15 cellular contexts compared by ENCODE assay signal in the genomic region with DNA sequence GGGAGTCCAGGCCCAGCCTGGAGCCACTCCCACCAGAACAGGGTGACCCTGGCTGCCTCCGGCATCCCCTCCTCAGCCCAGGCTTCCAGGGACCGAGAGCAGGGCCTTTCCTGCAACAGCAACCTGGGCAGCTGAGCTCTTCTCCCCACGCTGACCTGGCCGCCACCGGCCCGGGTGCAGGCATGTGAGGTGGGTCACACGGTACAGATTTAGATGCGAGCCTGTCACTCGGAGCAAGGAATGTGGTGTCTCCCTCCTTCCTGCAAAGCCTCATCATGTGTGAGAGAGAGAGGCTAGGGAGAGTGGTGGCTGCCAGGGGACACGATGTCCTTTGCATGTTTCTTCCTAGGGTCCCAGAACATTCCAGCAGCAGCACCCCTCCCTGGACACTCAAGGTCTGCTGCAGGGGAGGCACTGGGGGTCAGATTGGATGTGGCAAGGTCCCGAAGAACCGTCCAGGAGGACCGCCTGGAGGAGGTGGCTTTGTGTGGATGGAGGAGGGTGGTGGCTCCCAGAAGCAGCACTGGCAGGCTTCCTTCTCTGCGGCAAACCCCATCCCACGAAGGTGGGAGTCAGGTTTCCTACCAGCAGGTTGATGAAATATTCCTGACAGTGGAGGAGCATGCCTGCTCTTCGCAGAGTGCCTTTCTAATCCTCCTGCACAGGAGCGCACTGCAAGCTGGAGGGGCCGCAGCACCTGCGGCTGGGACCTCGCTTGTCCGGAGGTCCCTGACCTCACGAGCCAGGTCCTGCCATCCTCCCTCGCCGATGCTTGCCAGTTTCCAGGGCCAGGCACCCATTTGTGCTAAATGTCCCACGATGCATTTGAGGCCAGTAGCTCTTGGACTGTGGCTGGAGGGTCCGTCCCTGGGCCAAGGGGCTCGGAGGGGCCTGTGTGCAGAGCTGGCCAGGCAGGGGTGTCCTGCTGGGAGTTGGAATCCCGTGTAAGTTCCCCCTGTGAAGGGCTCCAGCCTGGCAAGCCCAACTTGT.
DNase-seq lines count a peak whose midpoint lies in the region; ATAC-seq, FAIRE-seq and TF ChIP-seq lines count a peak whose summit lies in the region.
"Had no signal": no experiment of that assay in that cellular context is flagged by ENCODE, and none has a peak within 500 bp of the region (broad histone marks: within the 10 kb centered on the region; RNA-seq: fewer than 3 reads in every experiment).

No MANE protein-coding gene starts in this region.

- H3K79me2 ChIP-seq in H1 (ENCODE audit: control insufficient read depth in 1 of 2, insufficient read depth in 2 of 2, low read length in 2 of 2) (no peaks in the 10 kb centered on the region), HepG2 (ENCODE audit: insufficient read depth, low read length) (no peaks in the 10 kb centered on the region)

- no peak overlapping the region for H3K23ac ChIP-seq in H1 (ENCODE audit: insufficient read length)

- H2BK20ac ChIP-seq in H1 (ENCODE audit: low read length) = no peak overlapping the region

- no peak overlapping the region; the same call in 1 of the 2 replicates for H3K18ac ChIP-seq in H1 (ENCODE audit: extremely low read depth, low read length)

- no peak overlapping the region for H2AK5ac ChIP-seq in H1 (ENCODE audit: low read depth, low read length)

- CTCF ChIA-PET in H1 (lab: Charles Lee; ENCODE audit: partially characterized antibody) = interaction anchor here (0.5 kb wide), 1 partner anchor 648 kb away, joined by 3 read pairs; no protein-coding TSS in a partner anchor
- CTCF ChIA-PET in HepG2 (lab: Yijun Ruan, JAX; ENCODE audit: low intra/inter-chr PET ratio, low total read pairs) = no interaction called here
- CTCF ChIA-PET in HEK293T (lab: Yijun Ruan, JAX) = no interaction called here

- no peak for TF ChIP-seq EP300 in H1 (IDR thresholded peaks at IDR 0.05; ENCODE audit: borderline replicate concordance in 1 of 2, low read depth in 2 of 2, low read length in 2 of 2)
- TF ChIP-seq EP300 in HepG2 (IDR thresholded peaks at IDR 0.05; ENCODE audit: low read depth in 2 of 2, low read length in 2 of 2) = no peak
- no peak for TF ChIP-seq EP300 in HepG2 (CRISPR knock-in tag; IDR thresholded peaks at IDR 0.05; ENCODE audit: borderline replicate concordance)

- no peak overlapping the region for H4K91ac ChIP-seq in H1 (replicated peaks; ENCODE audit: insufficient read length, low read length)

- no peak overlapping the region for H3K4me2 ChIP-seq in H1 (ENCODE audit: insufficient read depth in 1 of 2, low read depth in 2 of 2, low read length in 2 of 2)
- H3K4me2 ChIP-seq in HepG2 (ENCODE audit: low read depth, low read length) = no peak overlapping the region
- H3K4me2 ChIP-seq: GM23338 had no signal

- no peak overlapping the region for H3K14ac ChIP-seq in H1 (ENCODE audit: insufficient read length)

- ATAC-seq in Right ventricle myocardium superior (ENCODE audit: poor library complexity) (peak; percentile 22), HepG2 (no peak), GM21390 (IDR thresholded peaks at IDR 0.05; ENCODE audit: unreplicated experiment) (no peak)
- ATAC-seq: GM23338 had no signal

- H3K9me3 ChIP-seq in H1 (ENCODE audit: insufficient read depth in 2 of 2, low read depth in 1 of 2, low read length in 1 of 2) = no peaks in the 10 kb centered on the region
- no peaks in the 10 kb centered on the region for H3K9me3 ChIP-seq in HepG2 (ENCODE audit: low read length)
- H3K9me3 ChIP-seq in tibial artery = no peaks in the 10 kb centered on the region

- H4K20me1 ChIP-seq in H1 (replicated peaks in 1 of 2; ENCODE audit: control insufficient read depth in 1 of 2, insufficient read depth in 2 of 2, low read length in 2 of 2) (no peaks in the 10 kb centered on the region), HepG2 (ENCODE audit: insufficient read depth, low read length) (no peaks in the 10 kb centered on the region)

- H2AFZ ChIP-seq in H1 (ENCODE audit: low read length) (no peak overlapping the region), HepG2 (ENCODE audit: low read length) (no peak overlapping the region)
- H2AFZ ChIP-seq: GM23338 had no signal

- POLR2A ChIA-PET in H1 (lab: Charles Lee; ENCODE audit: partially characterized antibody) = no interaction called here
- POLR2A ChIA-PET in HepG2 (lab: Yijun Ruan, JAX) = no interaction called here
- POLR2A ChIA-PET in HEK293T (lab: Yijun Ruan, JAX) = no interaction called here

- no peaks in the 10 kb centered on the region for H3K79me1 ChIP-seq in H1 (ENCODE audit: low read depth, low read length)

- H2BK120ac ChIP-seq in H1 (replicated peaks; ENCODE audit: low read depth, low read length) = no peak overlapping the region

- TF ChIP-seq POLR2A in H1 (IDR thresholded peaks at IDR 0.05; ENCODE audit: control extremely low read depth in 1 of 2, low read depth in 2 of 2, low read length in 2 of 2) (no peak), HepG2 (IDR thresholded peaks at IDR 0.05; ENCODE audit: insufficient read depth in 1 of 2, low read depth in 2 of 2, low read length in 2 of 2) (no peak)

- no peak overlapping the region for H3K56ac ChIP-seq in H1 (replicated peaks; ENCODE audit: insufficient read length, low read depth, low read length)

- WGBS in H1 (ENCODE audit: extremely low coverage in 1 of 2, insufficient coverage in 1 of 2, insufficient read length in 1 of 2, insufficient replicate concordance in 2 of 2, low coverage in 1 of 2, low lambda C conversion rate in 2 of 2, missing lambda C conversion rate in 1 of 2), 2 experiments = 94% methylated on average over 24 of the region's 28 CpGs; no CpG with 5 or more reads in 1 of the 2 experiments
- WGBS in HepG2 (ENCODE audit: low lambda C conversion rate) = 77% methylated on average over 14 of the region's 28 CpGs

- H3K27me3 ChIP-seq in H1 (replicated peaks in 1 of 4; ENCODE audit: control insufficient read depth in 3 of 4, extremely low read depth in 1 of 4, insufficient read depth in 3 of 4, low read length in 3 of 4) (no peaks in the 10 kb centered on the region), HepG2 (ENCODE audit: control insufficient read depth in 1 of 2, insufficient read depth in 2 of 2, low read length in 2 of 2) (peaks cover 0 to 3% of the 10 kb centered on the region in 2 experiments; a peak in 2 of 5 replicates), tibial artery (no peaks in the 10 kb centered on the region)

- H2BK15ac ChIP-seq in H1 (ENCODE audit: low read length) = peak overlapping the region; percentile 46; the same call in 1 of the 2 replicates

- no peak for DNase-seq in Right ventricle myocardium superior
- DNase-seq in cardiac septum (ENCODE audit: low spot score) = no peak
- DNase-seq in H1 (ENCODE audit: low read depth in 1 of 2, low spot score in 2 of 2) = no peak
- DNase-seq in HepG2 (ENCODE audit: low spot score) = no peak
- DNase-seq in tibial artery = no peak
- DNase-seq in HEK293T (ENCODE audit: extremely low spot score) = no peak
- DNase-seq: C1 segment of cervical spinal cord; Calu3; CD4-positive, alpha-beta T cell; DMS 273 treated with DMSO at 0.1 percent for 48 hours; H9; HFFc6 had no signal

- no peak overlapping the region for H3K4ac ChIP-seq in H1 (replicated peaks; ENCODE audit: insufficient read length, low read depth, low read length)

- H3K27ac ChIP-seq in H1 (ENCODE audit: low read depth, low read length) = no peak overlapping the region
- no peak overlapping the region for H3K27ac ChIP-seq in HepG2 (ENCODE audit: extremely low read length, insufficient read depth, low read length)
- H3K27ac ChIP-seq in tibial artery = peak overlapping the region; percentile 7 to 90

- H3K4me3 ChIP-seq in H1 (ENCODE audit: extremely low read depth in 1 of 4, insufficient read depth in 2 of 4, low read depth in 3 of 4, low read length in 4 of 4) (no peak overlapping the region), HepG2 (replicated peaks in 1 of 3; ENCODE audit: insufficient read depth in 1 of 3, low read depth in 2 of 3, low read length in 3 of 3) (no peak overlapping the region), tibial artery (no peak overlapping the region)
- H3K4me3 ChIP-seq: GM23338 had no signal

- TF ChIP-seq RAD21 in H1 (IDR thresholded peaks at IDR 0.05 in 1 of 2, conservative IDR thresholded peaks at IDR 0.05 in 1 of 2; ENCODE audit: low read depth in 2 of 2, low read length in 2 of 2) = no peak
- TF ChIP-seq RAD21 in HepG2 (CRISPR knock-in tag; IDR thresholded peaks at IDR 0.05) = no peak

- H3K9ac ChIP-seq in H1 (replicated peaks in 1 of 4; ENCODE audit: extremely low read depth in 1 of 4, low read depth in 3 of 4, low read length in 3 of 4) (no peak overlapping the region), HepG2 (ENCODE audit: insufficient read depth, low read depth, low read length) (no peak overlapping the region)

- TF ChIP-seq CTCF in H1 (IDR thresholded peaks at IDR 0.05; ENCODE audit: control extremely low read depth in 1 of 3, insufficient read depth in 1 of 3, low read depth in 1 of 3, low read length in 3 of 3) (no peak), HepG2 (CRISPR knock-in tag; IDR thresholded peaks at IDR 0.05) (no peak), tibial artery (IDR thresholded peaks at IDR 0.05) (no peak)

- H2BK12ac ChIP-seq in H1 (ENCODE audit: low read depth, low read length) = no peak overlapping the region

- no peak overlapping the region; the same call in 1 of the 2 replicates for H4K8ac ChIP-seq in H1 (ENCODE audit: extremely low read depth, insufficient read depth, low read length)

- no peak overlapping the region for H4K5ac ChIP-seq in H1 (ENCODE audit: insufficient read length, low read depth, low read length)

- intact Hi-C loops in Right ventricle myocardium superior (cut with DNase I) (no loop called here), cardiac septum (cut with DNase I) (no loop called here), HepG2 (cut with micrococcal nuclease; ENCODE audit: unreplicated experiment) (no loop called here), tibial artery (cut with DNase I; ENCODE audit: low total_unique reads) (no loop called here)

- H3K23me2 ChIP-seq in H1 (ENCODE audit: low read depth, low read length) = no peaks in the 10 kb centered on the region

- no peak for FAIRE-seq in H1 (lab: Jason Lieb, UNC)
- FAIRE-seq in HepG2 (lab: Jason Lieb, UNC) = no peak
- FAIRE-seq: A204.1 had no signal

- H3K36me3 ChIP-seq in H1 (ENCODE audit: control insufficient read depth in 2 of 4, insufficient read depth in 4 of 4, low read length in 3 of 4) = no peaks in the 10 kb centered on the region
- H3K36me3 ChIP-seq in HepG2 (replicated peaks in 1 of 2; ENCODE audit: control insufficient read depth in 1 of 2, insufficient read depth in 2 of 2, low read length in 2 of 2) = no peaks in the 10 kb centered on the region
- no peaks in the 10 kb centered on the region for H3K36me3 ChIP-seq in tibial artery

- H2BK5ac ChIP-seq in H1 (ENCODE audit: low read depth, low read length) = no peak overlapping the region

- peaks cover 0 to 5% (median 3%) of the 10 kb centered on the region in 4 experiments; a peak in 4 of 7 replicates for H3K4me1 ChIP-seq in H1 (replicated peaks in 1 of 4; ENCODE audit: control insufficient read depth in 3 of 4, insufficient read depth in 4 of 4, low read length in 3 of 4)
- H3K4me1 ChIP-seq in HepG2 (ENCODE audit: insufficient read depth, low read length) = peaks cover 79% of the 10 kb centered on the region
- peaks cover 0 to 90% (median 53%) of the 10 kb centered on the region in 4 donors for H3K4me1 ChIP-seq in tibial artery

- in situ Hi-C loops in HepG2 (cut with HindIII; ENCODE audit: extremely low pct_ligation_motif_present, low pct_unique_long_range_greater_than_20kb) = no loop called here

- no TSS peak for BruUV-seq in HepG2 (replicated peaks; lab: Mats Ljungman, UMichigan)

TF ChIP-seq in HEK293T, 16 proteins besides CTCF, POLR2A, EP300 and RAD21 (continues in another document):
- no peak for TF ChIP-seq TARDBP (IDR thresholded peaks at IDR 0.05)

Comparison
In these comparisons a context has a peak if more than half of its experiments do, and no peak if none do; other contexts are left out.
1. H3K27ac ChIP-seq: peak in tibial artery (2 of 2); none in H1 (single experiment) and HepG2 (single experiment).